1 cellular context compared by ENCODE assay signal in the genomic region with DNA sequence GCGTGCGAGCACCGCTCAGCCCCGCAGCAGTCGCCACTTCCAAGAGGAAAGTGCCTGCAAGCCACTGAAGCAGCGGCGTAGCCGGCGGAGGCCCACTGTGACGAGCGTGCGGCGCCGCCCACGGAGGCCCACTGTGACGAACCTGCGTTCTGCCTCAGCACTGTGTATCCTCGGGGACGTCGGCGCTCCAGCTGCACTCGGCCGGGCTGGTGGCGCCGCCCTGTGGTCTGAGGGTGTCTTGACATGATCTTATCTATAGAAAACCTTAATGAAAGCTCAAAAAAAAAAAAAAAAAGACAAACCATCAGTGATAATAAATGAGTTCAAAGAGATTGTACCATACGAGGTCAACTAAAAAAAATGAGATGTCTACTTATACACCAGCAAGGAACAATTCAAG.
A peak's percentile ranks its signal among the peaks of the same experiment; 100 is the strongest.
TF ChIP-seq lines count a peak whose summit lies in the region.

TSS of gene RGPD8 (minus strand) at position 166 of the 400 bp plus-strand sequence. CDS start 192 bp downstream, outside the sequence.

TF ChIP-seq in K562, 482 proteins besides CTCF, POLR2A, EP300 and RAD21:
- peak; percentile 56 for TF ChIP-seq ZNF384 (IDR thresholded peaks at IDR 0.05; ENCODE audit: low read depth, low read length)
